Comparison of ENCODE assay signal across 7 cellular contexts in the genomic region with DNA sequence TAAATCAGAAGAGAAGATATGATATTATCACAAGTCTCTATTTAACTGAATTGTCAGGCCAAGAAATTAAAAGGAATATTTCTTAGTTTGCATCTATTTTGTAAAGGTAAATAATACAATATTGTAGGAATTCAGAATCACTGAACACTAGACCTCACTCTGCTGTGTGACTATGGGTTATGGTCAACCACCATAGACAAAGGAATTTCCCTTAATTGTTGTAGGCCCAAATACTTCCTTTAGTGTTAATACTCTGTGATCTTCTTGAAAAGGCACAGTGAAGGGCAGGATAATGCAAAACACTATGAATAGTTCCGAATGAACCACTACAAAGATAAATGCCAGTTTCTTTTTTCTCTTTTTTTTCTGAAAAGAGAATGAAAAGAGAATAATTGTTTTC.
"Had no signal": no experiment of that assay in that cellular context is flagged by ENCODE, and none has a peak within 500 bp of the region (broad histone marks: within the 10 kb centered on the region; RNA-seq: fewer than 3 reads in every experiment).

No MANE protein-coding gene starts in this region.

- DNase-seq: GDM1, GF-D8 had no signal

- FAIRE-seq: G401.6, GM12891, GM12892, GM18507, GM19239 had no signal
